In the genomic region with DNA sequence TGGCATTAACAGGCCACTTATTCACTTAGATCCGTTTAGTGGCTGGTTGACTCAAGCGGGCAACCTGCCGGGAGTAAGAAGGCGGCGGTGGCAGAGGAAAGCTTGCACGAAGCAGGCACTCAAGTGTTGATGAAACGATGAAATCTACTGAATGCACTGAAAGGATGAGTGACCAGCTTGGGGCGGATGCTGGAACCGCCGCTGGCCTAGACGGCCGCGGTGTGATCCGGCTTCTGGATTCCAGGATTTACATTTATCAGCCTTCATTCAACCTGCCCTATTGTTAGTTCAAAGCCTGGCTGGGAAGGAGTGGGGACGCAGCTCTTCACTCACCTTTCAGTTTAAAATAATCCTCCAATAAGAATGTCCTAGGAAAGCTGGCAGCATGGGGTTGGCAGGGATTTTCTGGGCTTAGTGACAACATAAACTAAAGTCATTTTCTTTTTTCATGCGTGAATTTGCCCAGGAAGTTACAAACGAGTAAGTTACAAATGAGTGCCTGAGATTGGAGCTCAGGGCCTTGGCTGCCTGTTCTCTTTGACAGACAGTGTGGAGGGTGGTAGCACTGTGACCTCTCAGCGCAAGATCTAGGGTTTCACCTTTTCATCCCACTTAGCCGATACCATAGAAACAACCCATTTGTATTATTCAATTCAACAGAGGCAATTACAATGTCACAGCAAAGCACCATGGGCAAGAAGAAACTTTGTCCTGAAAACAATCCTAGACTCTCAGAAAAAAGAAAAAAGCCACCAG, we compare ENCODE assay signal across 2 cellular contexts.
TF ChIP-seq lines count a peak whose summit lies in the region.

No MANE protein-coding gene starts in this region.

TF ChIP-seq in HEK293, 187 proteins besides CTCF, POLR2A, EP300 and RAD21 (continued from another document and continues in another):
- TF ChIP-seq OSR2 (tag by site-specific recombination; IDR thresholded peaks at IDR 0.05) (no peak), ZNF433 (tag by site-specific recombination; IDR thresholded peaks at IDR 0.05; ENCODE audit: low read depth) (no peak), SP3 (tag by site-specific recombination; IDR thresholded peaks at IDR 0.05) (no peak), ZFP3 (tag by site-specific recombination; IDR thresholded peaks at IDR 0.05; ENCODE audit: low read depth) (no peak), ZNF76 (tag by site-specific recombination; IDR thresholded peaks at IDR 0.05; ENCODE audit: borderline replicate concordance, low read depth) (no peak), ZNF248 (tag by site-specific recombination; IDR thresholded peaks at IDR 0.05) (no peak), ZNF449 (tag by site-specific recombination; IDR thresholded peaks at IDR 0.05) (no peak), SP7 (tag by site-specific recombination; IDR thresholded peaks at IDR 0.05) (no peak), HOXC10 (CRISPR knock-in tag; IDR thresholded peaks at IDR 0.05) (no peak), ZBTB17 (tag by site-specific recombination; IDR thresholded peaks at IDR 0.05) (peak; percentile 76), ZNF529 (tag by site-specific recombination; IDR thresholded peaks at IDR 0.05; ENCODE audit: insufficient replicate concordance) (no peak), ZNF121 (tag by site-specific recombination; IDR thresholded peaks at IDR 0.05) (no peak), ZBTB6 (tag by site-specific recombination; IDR thresholded peaks at IDR 0.05) (peak; percentile 23; the same call in 1 of the 2 replicates), ZNF423 (tag by site-specific recombination; IDR thresholded peaks at IDR 0.05) (no peak), ZNF26 (tag by site-specific recombination; IDR thresholded peaks at IDR 0.05) (no peak), BCL11A (tag by site-specific recombination; IDR thresholded peaks at IDR 0.05; ENCODE audit: low read depth) (no peak), ZNF560 (tag by site-specific recombination; IDR thresholded peaks at IDR 0.05; ENCODE audit: borderline replicate concordance) (no peak), ZBTB1 (tag by site-specific recombination; IDR thresholded peaks at IDR 0.05) (no peak), ELK4 (IDR thresholded peaks at IDR 0.05; ENCODE audit: borderline replicate concordance, low read depth, low read length) (no peak), ZNF555 (tag by site-specific recombination; conservative IDR thresholded peaks at IDR 0.05) (no peak), SCRT1 (tag by site-specific recombination; IDR thresholded peaks at IDR 0.05; ENCODE audit: borderline replicate concordance) (no peak), ZNF202 (tag by site-specific recombination; IDR thresholded peaks at IDR 0.05; ENCODE audit: borderline replicate concordance) (no peak), ZNF292 (tag by site-specific recombination; IDR thresholded peaks at IDR 0.05; ENCODE audit: borderline replicate concordance, low read depth) (no peak), ZNF701 (tag by site-specific recombination; IDR thresholded peaks at IDR 0.05) (no peak), ZNF24 (tag by site-specific recombination; IDR thresholded peaks at IDR 0.05) (no peak), ZNF335 (tag by site-specific recombination; conservative IDR thresholded peaks at IDR 0.05) (peak; percentile 33; the same call in 1 of the 2 replicates), ZNF660 (tag by site-specific recombination; IDR thresholded peaks at IDR 0.05) (0 out of 2 replicates have a peak, but pooled peaks have one; percentile 15), ZNF785 (tag by site-specific recombination; IDR thresholded peaks at IDR 0.05) (no peak), ZNF223 (tag by site-specific recombination; IDR thresholded peaks at IDR 0.05) (no peak), REPIN1 (tag by site-specific recombination; IDR thresholded peaks at IDR 0.05; ENCODE audit: low read depth) (no peak)

TF ChIP-seq in H1, 55 proteins besides CTCF, POLR2A, EP300 and RAD21 (continued from another document):
- TF ChIP-seq, protein P1, sequence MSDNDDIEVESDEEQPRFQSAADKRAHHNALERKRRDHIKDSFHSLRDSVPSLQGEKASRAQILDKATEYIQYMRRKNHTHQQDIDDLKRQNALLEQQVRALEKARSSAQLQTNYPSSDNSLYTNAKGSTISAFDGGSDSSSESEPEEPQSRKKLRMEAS (IDR thresholded peaks at IDR 0.05): peak; percentile 13; the same call in 1 of the 2 replicates
- TF ChIP-seq BRCA1 (IDR thresholded peaks at IDR 0.05; ENCODE audit: low read depth, low read length): no peak
- TF ChIP-seq, protein P2, sequence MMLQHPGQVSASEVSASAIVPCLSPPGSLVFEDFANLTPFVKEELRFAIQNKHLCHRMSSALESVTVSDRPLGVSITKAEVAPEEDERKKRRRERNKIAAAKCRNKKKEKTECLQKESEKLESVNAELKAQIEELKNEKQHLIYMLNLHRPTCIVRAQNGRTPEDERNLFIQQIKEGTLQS (IDR thresholded peaks at IDR 0.05; ENCODE audit: insufficient read depth, low read depth, low read length): no peak
- TF ChIP-seq EGR1 (IDR thresholded peaks at IDR 0.05; ENCODE audit: borderline replicate concordance, low read depth, low read length): peak; percentile 59; the same call in 1 of the 2 replicates
- TF ChIP-seq TAF7 (optimal IDR thresholded peaks at IDR 0.05; ENCODE audit: borderline replicate concordance, low read depth, low read length): peak; percentile 51
- TF ChIP-seq CHD2 (IDR thresholded peaks at IDR 0.05; ENCODE audit: low read length): 0 out of 2 replicates have a peak, but pooled peaks have one; percentile 22
- TF ChIP-seq MAFK (IDR thresholded peaks at IDR 0.05; ENCODE audit: low read depth, low read length): no peak
- peak in 1 of 2 experiments; percentile 55; a peak in 1 of 4 replicates for TF ChIP-seq SIN3A (conservative IDR thresholded peaks at IDR 0.05 in 1 of 2, IDR thresholded peaks at IDR 0.05 in 1 of 2; ENCODE audit: low read depth in 1 of 2, low read length in 2 of 2)
- peak; percentile 31 for TF ChIP-seq SAP30 (IDR thresholded peaks at IDR 0.05; ENCODE audit: insufficient read depth, insufficient replicate concordance, low read length)
- 0 out of 2 replicates have a peak, but pooled peaks have one; percentile 41 for TF ChIP-seq TBP (IDR thresholded peaks at IDR 0.05; ENCODE audit: low read depth, low read length)
- TF ChIP-seq TAF1 (IDR thresholded peaks at IDR 0.05; ENCODE audit: low read depth, low read length): peak; percentile 74
